Comparison of ENCODE assay signal across 9 cellular contexts in genomic region chr9:5631021-5631420, GRCh38. TPM values are rescaled to one million over a fixed set of nuclear protein-coding genes. Genes with fewer than 3 reads are reported as not detected.
DNase-seq lines count a peak whose midpoint lies in the region; ATAC-seq, FAIRE-seq and TF ChIP-seq lines count a peak whose summit lies in the region.
"Had no signal": no experiment of that assay in that cellular context is flagged by ENCODE, and none has a peak within 500 bp of the region (broad histone marks: within the 10 kb centered on the region; RNA-seq: fewer than 3 reads in every experiment).

No MANE protein-coding gene starts in this region.

- peaks cover 20% of the 10 kb centered on the region for H3K36me3 Mint-ChIP-seq in stimulated activated naive CD8-positive, alpha-beta T cell treated with anti-CD3 and anti-CD28 coated beads, Interleukin-15, Interleukin-2, amounts not matched to agents 100 ng/mL and 50 ng/mL, for 24 hours (ENCODE audit: low read depth)
- peaks cover 2% of the 10 kb centered on the region for H3K36me3 Mint-ChIP-seq in astrocyte (ENCODE audit: low read depth, unreplicated experiment)

- H3K4me3 Mint-ChIP-seq in stimulated activated naive CD8-positive, alpha-beta T cell treated with anti-CD3 and anti-CD28 coated beads, Interleukin-15, Interleukin-2, amounts not matched to agents 100 ng/mL and 50 ng/mL, for 24 hours, result peak overlapping the region; percentile 19
- H3K4me3 Mint-ChIP-seq in astrocyte (ENCODE audit: unreplicated experiment), result peak overlapping the region; percentile 100

- TF ChIP-seq CTCF in astrocyte (IDR thresholded peaks at IDR 0.05; ENCODE audit: insufficient read depth, low read depth, low read length) (no peak), keratinocyte (optimal IDR thresholded peaks at IDR 0.05 in 1 of 3, IDR thresholded peaks at IDR 0.05 in 1 of 3, conservative IDR thresholded peaks at IDR 0.05 in 1 of 3; ENCODE audit: extremely low read depth in 1 of 3, insufficient read depth in 2 of 3, low read length in 3 of 3) (no peak)

- H3K9me3 Mint-ChIP-seq in stimulated activated naive CD8-positive, alpha-beta T cell treated with anti-CD3 and anti-CD28 coated beads, Interleukin-15, Interleukin-2, amounts not matched to agents 100 ng/mL and 50 ng/mL, for 24 hours, result peaks cover 12% of the 10 kb centered on the region
- H3K9me3 Mint-ChIP-seq in astrocyte (ENCODE audit: unreplicated experiment), result peaks cover 6% of the 10 kb centered on the region

- DNase-seq in stimulated activated naive CD8-positive, alpha-beta T cell treated with anti-CD3 and anti-CD28 coated beads, Interleukin-15, Interleukin-2, amounts not matched to agents 100 U/mL and 50 U/mL, for 24 hours, result no peak
- peak; percentile 47 for DNase-seq in astrocyte (ENCODE audit: low read depth)
- DNase-seq in keratinocyte (ENCODE audit: low read depth, low spot score), result no peak
- DNase-seq in DMS53 (lab: John Stamatoyannopoulos, UW), result no peak
- DNase-seq in HPDE6-E6E7 (ENCODE audit: extremely low spot score), result no peak
- DNase-seq in effector CD4-positive, alpha-beta T cell, result no peak
- no peak for DNase-seq in DMS153 treated with DMSO at 0.1 percent for 48 hours (lab: John Stamatoyannopoulos, UW; ENCODE audit: unreplicated experiment)
- DNase-seq: C1 segment of cervical spinal cord had no signal

- no peak overlapping the region for H3K27ac ChIP-seq in astrocyte (ENCODE audit: low read depth, low read length)
- no peak overlapping the region for H3K27ac ChIP-seq in keratinocyte (ENCODE audit: control insufficient read depth, insufficient read depth, low read length)

- H3K79me2 ChIP-seq in astrocyte (ENCODE audit: insufficient read depth, low read length), result peaks cover 89% of the 10 kb centered on the region
- peaks cover 83% of the 10 kb centered on the region for H3K79me2 ChIP-seq in keratinocyte (ENCODE audit: control insufficient read depth, insufficient read depth, low read length)

- FAIRE-seq in astrocyte (lab: Jason Lieb, UNC), result no peak
- FAIRE-seq in keratinocyte (lab: Jason Lieb, UNC), result no peak

- H3K9me1 ChIP-seq in keratinocyte (ENCODE audit: control insufficient read depth, extremely low read depth, insufficient read depth, low read length), result no peaks in the 10 kb centered on the region

- H3K4me1 ChIP-seq in astrocyte (ENCODE audit: insufficient read depth, low read length) (peaks cover 18% of the 10 kb centered on the region), keratinocyte (ENCODE audit: control insufficient read depth, extremely low read depth, insufficient read depth, low read length) (peaks cover 36% of the 10 kb centered on the region)

- H3K9me3 ChIP-seq in astrocyte (ENCODE audit: insufficient read depth, low read depth, low read length) (no peaks in the 10 kb centered on the region), keratinocyte (ENCODE audit: control insufficient read depth, low read depth, low read length) (peaks cover 4% of the 10 kb centered on the region)

- H3K27me3 ChIP-seq in astrocyte (ENCODE audit: insufficient read depth, low read length) (no peaks in the 10 kb centered on the region), keratinocyte (ENCODE audit: control insufficient read depth, extremely low read depth, insufficient read depth, low read length) (no peaks in the 10 kb centered on the region)

- no peaks in the 10 kb centered on the region for H3K27me3 Mint-ChIP-seq in stimulated activated naive CD8-positive, alpha-beta T cell treated with anti-CD3 and anti-CD28 coated beads, Interleukin-15, Interleukin-2, amounts not matched to agents 100 ng/mL and 50 ng/mL, for 24 hours
- no peaks in the 10 kb centered on the region for H3K27me3 Mint-ChIP-seq in astrocyte (ENCODE audit: low read depth, unreplicated experiment)

- H2AFZ ChIP-seq in astrocyte (ENCODE audit: low read depth, low read length) (no peak overlapping the region), keratinocyte (ENCODE audit: control insufficient read depth, low read length) (no peak overlapping the region)

- peak overlapping the region; percentile 100 for H3K4me2 ChIP-seq in astrocyte (ENCODE audit: low read length)
- peak overlapping the region; percentile 96 for H3K4me2 ChIP-seq in keratinocyte (ENCODE audit: control insufficient read depth, extremely low read depth, insufficient read depth, low read depth, low read length)

- H3K4me1 Mint-ChIP-seq in stimulated activated naive CD8-positive, alpha-beta T cell treated with anti-CD3 and anti-CD28 coated beads, Interleukin-15, Interleukin-2, amounts not matched to agents 100 ng/mL and 50 ng/mL, for 24 hours (ENCODE audit: low read depth), result peaks cover 59% of the 10 kb centered on the region
- peaks cover 34% of the 10 kb centered on the region for H3K4me1 Mint-ChIP-seq in astrocyte (ENCODE audit: low read depth, unreplicated experiment)

- no peak for ATAC-seq in stimulated activated naive CD8-positive, alpha-beta T cell treated with anti-CD3 and anti-CD28 coated beads, Interleukin-15, Interleukin-2, amounts not matched to agents 100 U/mL and 50 U/mL, for 24 hours

- H3K9ac ChIP-seq in astrocyte (ENCODE audit: low read length) (no peak overlapping the region), keratinocyte (ENCODE audit: control insufficient read depth, extremely low read depth, insufficient read depth, low read length) (peak overlapping the region; percentile 22)

- no peaks in the 10 kb centered on the region for H3K36me3 ChIP-seq in astrocyte (ENCODE audit: insufficient read depth, low read length)
- H3K36me3 ChIP-seq in keratinocyte (ENCODE audit: control insufficient read depth in 2 of 2, extremely low read depth in 1 of 2, insufficient read depth in 2 of 2, low read length in 2 of 2), result peaks cover 0 to 8% of the 10 kb centered on the region in 2 experiments

- H3K27ac Mint-ChIP-seq in stimulated activated naive CD8-positive, alpha-beta T cell treated with anti-CD3 and anti-CD28 coated beads, Interleukin-15, Interleukin-2, amounts not matched to agents 100 ng/mL and 50 ng/mL, for 24 hours, result no peak overlapping the region
- H3K27ac Mint-ChIP-seq in astrocyte (ENCODE audit: unreplicated experiment), result peak overlapping the region; percentile 63

- peaks cover 57% of the 10 kb centered on the region for H4K20me1 ChIP-seq in astrocyte (ENCODE audit: insufficient read depth, low read length)
- no peaks in the 10 kb centered on the region for H4K20me1 ChIP-seq in keratinocyte (ENCODE audit: control insufficient read depth, extremely low read depth, insufficient read depth, low read length)

- H3K4me3 ChIP-seq in astrocyte (ENCODE audit: insufficient read depth, low read depth, low read length) (peak overlapping the region; percentile 100), keratinocyte (ENCODE audit: control insufficient read depth in 2 of 3, extremely low read depth in 1 of 3, insufficient read depth in 2 of 3, low read depth in 1 of 3, low read length in 3 of 3) (peak overlapping the region in 2 of 3 experiments; percentile 32 to 92)

- dilution Hi-C loops in keratinocyte (cut with MboI; ENCODE audit: extremely low pct_ligation_motif_present, low sequenced_read_pairs), result no loop called here

RNA-seq across cellular contexts. Expression of gene RIC1, which starts 2.1 kb away (rescaled TPM):
- total RNA-seq in astrocyte, result 50.9 and 53.8 TPM in 2 replicates
- 17.2 to 20.5 TPM (median 19.6 TPM) in 3 replicates for polyA plus RNA-seq in keratinocyte
- 7.2 TPM for polyA plus RNA-seq in keratinocyte (2011; ENCODE audit: low read depth)
- polyA plus RNA-seq in keratinocyte (2011; cell fraction: cytosol; rRNA removed), result 7.8 and 16.1 TPM in 2 replicates
- polyA plus RNA-seq in keratinocyte (2011; cell fraction: nucleus; rRNA removed), result 33.6 and 39.6 TPM in 2 replicates
- 8.9 and 11.0 TPM in 2 replicates for polyA plus RNA-seq in keratinocyte (2012; ENCODE audit: low replicate concordance)
- 22.7 to 62.7 TPM (median 42.9 TPM) in 3 replicates for polyA minus RNA-seq in keratinocyte
- 13.0 TPM for polyA minus RNA-seq in keratinocyte (2011; cell fraction: cytosol; rRNA and poly(A)+ RNA removed)
- polyA minus RNA-seq in keratinocyte (2011; cell fraction: nucleus; rRNA and poly(A)+ RNA removed), result 46.8 and 96.8 TPM in 2 replicates
